20 cellular contexts compared by ENCODE assay signal in the genomic region with DNA sequence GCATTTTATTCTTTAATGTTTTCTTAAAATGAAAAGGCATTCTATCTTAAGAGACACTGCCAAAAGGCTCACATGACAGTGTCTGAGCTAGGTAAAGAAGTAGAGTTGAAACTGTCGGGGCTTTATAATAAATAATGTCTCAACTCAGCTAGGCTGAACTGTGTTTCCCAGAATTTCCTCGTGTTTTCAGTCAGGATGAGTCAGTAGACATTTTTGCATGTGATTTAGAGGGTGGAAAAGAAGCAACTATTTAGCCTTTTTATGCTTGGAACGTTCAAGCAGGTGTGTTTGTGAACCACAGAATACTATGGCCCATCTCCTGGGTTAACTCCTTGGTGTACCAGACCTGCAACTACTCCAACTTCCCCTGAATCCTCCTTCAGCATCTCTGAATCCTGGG. TPM values are rescaled to one million over a fixed set of nuclear protein-coding genes. Genes with fewer than 3 reads are reported as not detected.
DNase-seq lines count a peak whose midpoint lies in the region; ATAC-seq, FAIRE-seq and TF ChIP-seq lines count a peak whose summit lies in the region.
"Had no signal": no experiment of that assay in that cellular context is flagged by ENCODE, and none has a peak within 500 bp of the region (broad histone marks: within the 10 kb centered on the region; RNA-seq: fewer than 3 reads in every experiment).

No MANE protein-coding gene starts in this region.

- no peaks in the 10 kb centered on the region for H3K9me2 ChIP-seq in PC-3 (replicated peaks; ENCODE audit: low read length)

- H4K91ac ChIP-seq in mesenchymal stem cell (ENCODE audit: low read length), result no peak overlapping the region

- H3K4me3 ChIP-seq in A549 (no peak overlapping the region), PC-3 (ENCODE audit: low read length) (no peak overlapping the region), endothelial cell of umbilical vein (replicated peaks in 1 of 3; ENCODE audit: insufficient read depth in 1 of 3, low read depth in 1 of 3, low read length in 3 of 3) (no peak overlapping the region), mesenchymal stem cell (ENCODE audit: insufficient read depth in 1 of 2, low read depth in 1 of 2, low read length in 2 of 2) (peak overlapping the region in 1 of 2 experiments; percentile 46)

- CTCF ChIA-PET in A549 (lab: Yijun Ruan, JAX) (interaction anchor here (0.8 to 1.7 kb wide), 3 partner anchors 11 to 116 kb away, joined by 3 to 6 read pairs (median 3); no protein-coding TSS in a partner anchor), PC-3 (lab: Charles Lee) (no interaction called here), endothelial cell of umbilical vein (lab: Charles Lee) (interaction anchor here (6.3 kb wide), 1 partner anchor 94 kb away, joined by 31 read pairs; no protein-coding TSS in a partner anchor)

- H3K79me2 ChIP-seq in PC-3 (ENCODE audit: low read length) (no peaks in the 10 kb centered on the region), endothelial cell of umbilical vein (ENCODE audit: control insufficient read depth, insufficient read depth, low read length) (no peaks in the 10 kb centered on the region)

- H3K4me2 ChIP-seq in A549, result peak overlapping the region; percentile 20; the same call in 1 of the 3 replicates
- peak overlapping the region; percentile 54; the same call in 1 of the 2 replicates for H3K4me2 ChIP-seq in PC-3 (ENCODE audit: low read length)
- no peak overlapping the region for H3K4me2 ChIP-seq in endothelial cell of umbilical vein (ENCODE audit: insufficient read depth, low read length)
- H3K4me2 ChIP-seq in mesenchymal stem cell (ENCODE audit: low read length, poor library complexity, severe bottlenecking), result no peak overlapping the region

- no TSS peak for BruUV-seq in PC-3 (replicated peaks; lab: Mats Ljungman, UMichigan)
- BruUV-seq in endothelial cell of umbilical vein (replicated peaks; lab: Mats Ljungman, UMichigan), result no TSS peak

- peaks cover 4% of the 10 kb centered on the region for H3F3A ChIP-seq in PC-3 (ENCODE audit: low read length, unreplicated experiment)

- H4K20me1 ChIP-seq in PC-3 (ENCODE audit: low read length) (no peaks in the 10 kb centered on the region), endothelial cell of umbilical vein (replicated peaks; ENCODE audit: control insufficient read depth, extremely low read depth, insufficient read depth, low read length) (peaks cover 3% of the 10 kb centered on the region)

- no peak overlapping the region for H2AFZ ChIP-seq in PC-3 (ENCODE audit: low read length)
- no peak overlapping the region for H2AFZ ChIP-seq in endothelial cell of umbilical vein (ENCODE audit: low read depth, low read length)
- H2AFZ ChIP-seq in mesenchymal stem cell (ENCODE audit: low read depth, low read length), result no peak overlapping the region

- ATAC-seq in A549, result no peak
- ATAC-seq in PC-3, result no peak
- ATAC-seq in HG03520 (IDR thresholded peaks at IDR 0.05; ENCODE audit: unreplicated experiment), result no peak
- no peak for ATAC-seq in Right ventricle myocardium inferior
- no peak for ATAC-seq in GM18861 (IDR thresholded peaks at IDR 0.05; ENCODE audit: unreplicated experiment)
- ATAC-seq: activated CD8-positive, alpha-beta T cell treated with anti-CD3 and anti-CD28 coated beads, Interleukin-2, amount 10 ng/mL, durations not matched to agents 7 days and 5 days; left ventricle myocardium superior; natural killer cell had no signal

- H3K79me1 ChIP-seq in mesenchymal stem cell (replicated peaks; ENCODE audit: low read length, poor library complexity, severe bottlenecking), result no peaks in the 10 kb centered on the region

- peak overlapping the region; percentile 19 for H4K8ac ChIP-seq in mesenchymal stem cell (ENCODE audit: low read length)

- FAIRE-seq in A549 (lab: Jason Lieb, UNC) (no peak), endothelial cell of umbilical vein (lab: Jason Lieb, UNC) (peak; percentile 40)
- FAIRE-seq: A204.1, endometrium, urothelium cell line had no signal

- H3K9ac ChIP-seq in PC-3 (ENCODE audit: low read length), result no peak overlapping the region
- no peak overlapping the region for H3K9ac ChIP-seq in endothelial cell of umbilical vein (replicated peaks; ENCODE audit: extremely low read depth, insufficient read depth, low read length)
- peak overlapping the region; percentile 79 for H3K9ac ChIP-seq in mesenchymal stem cell (ENCODE audit: low read length)

- no peaks in the 10 kb centered on the region for H3K36me3 ChIP-seq in PC-3 (ENCODE audit: low read depth, low read length)
- no peaks in the 10 kb centered on the region for H3K36me3 ChIP-seq in endothelial cell of umbilical vein (ENCODE audit: control insufficient read depth in 2 of 2, extremely low read depth in 1 of 2, insufficient read depth in 2 of 2, low read length in 2 of 2)
- H3K36me3 ChIP-seq in mesenchymal stem cell (ENCODE audit: control insufficient read depth in 1 of 2, insufficient read depth in 2 of 2, low read depth in 1 of 2, low read length in 2 of 2), result no peaks in the 10 kb centered on the region

- intact Hi-C loops in PC-3 (cut with micrococcal nuclease) (loop anchor here (5.0 kb wide), 1 partner anchor 77 kb away; no protein-coding TSS in a partner anchor), endothelial cell of umbilical vein (cut with micrococcal nuclease) (loop anchor here (5.0 to 10.0 kb wide), 2 partner anchors 72 to 430 kb away; a partner anchor contains a TSS), Right ventricle myocardium inferior (cut with DNase I) (no loop called here)

- no peak for DNase-seq in A549 (ENCODE audit: low read depth in 1 of 2, low spot score in 1 of 2)
- DNase-seq in PC-3, result no peak
- DNase-seq in endothelial cell of umbilical vein (ENCODE audit: low read depth, low spot score), result no peak
- peak; percentile 50 for DNase-seq in mesenchymal stem cell
- DNase-seq in NCI-H748 (lab: John Stamatoyannopoulos, UW; ENCODE audit: unreplicated experiment), result no peak
- DNase-seq in Right ventricle myocardium inferior (ENCODE audit: missing footprints), result no peak
- DNase-seq: activated CD8-positive, alpha-beta T cell treated with anti-CD3 and anti-CD28 coated beads, Interleukin-2, amount 10 ng/mL, durations not matched to agents 7 days and 5 days; caudate nucleus; GOT3; hypothalamus; left ventricle myocardium superior; natural killer cell; NCI-H1048; retina; stimulated activated CD4-positive, alpha-beta T cell treated with anti-CD3 and anti-CD28 coated beads, Interleukin-2, amount 100 ng/mL, for 48 hours had no signal

- H3K27me3 ChIP-seq in PC-3 (ENCODE audit: low read length) (no peaks in the 10 kb centered on the region), endothelial cell of umbilical vein (ENCODE audit: control insufficient read depth in 2 of 2, insufficient read depth in 2 of 2, low read length in 2 of 2) (peaks cover 52 to 72% of the 10 kb centered on the region in 2 experiments), mesenchymal stem cell (ENCODE audit: control insufficient read depth in 1 of 2, insufficient read depth in 1 of 2, low read length in 2 of 2) (no peaks in the 10 kb centered on the region)

- H2AK5ac ChIP-seq in mesenchymal stem cell (ENCODE audit: low read length, severe bottlenecking), result peak overlapping the region; percentile 25

- dilution Hi-C loops in endothelial cell of umbilical vein (cut with MboI; ENCODE audit: extremely low pct_ligation_motif_present, low sequenced_read_pairs), result no loop called here

- no peak overlapping the region for H2BK5ac ChIP-seq in mesenchymal stem cell (ENCODE audit: low read depth, low read length, poor library complexity, severe bottlenecking)

- TF ChIP-seq RAD21 in A549 (conservative IDR thresholded peaks at IDR 0.05 in 1 of 2, IDR thresholded peaks at IDR 0.05 in 1 of 2), result no peak

- H2BK15ac ChIP-seq in mesenchymal stem cell (ENCODE audit: low read depth, poor library complexity, severe bottlenecking), result no peak overlapping the region

- H3K23ac ChIP-seq in mesenchymal stem cell (ENCODE audit: low read length in 2 of 2), result no peak overlapping the region

- H3K9me3 ChIP-seq in A549 (no peaks in the 10 kb centered on the region), PC-3 (ENCODE audit: low read length) (no peaks in the 10 kb centered on the region), endothelial cell of umbilical vein (replicated peaks; ENCODE audit: control insufficient read depth, insufficient read depth, low read length) (no peaks in the 10 kb centered on the region), mesenchymal stem cell (ENCODE audit: control insufficient read depth, low read length) (no peaks in the 10 kb centered on the region)

- H3K4me1 ChIP-seq in A549, result peaks cover 40% of the 10 kb centered on the region
- peaks cover 54% of the 10 kb centered on the region for H3K4me1 ChIP-seq in PC-3 (ENCODE audit: insufficient read depth, low read length)
- H3K4me1 ChIP-seq in endothelial cell of umbilical vein (ENCODE audit: control insufficient read depth, extremely low read depth, insufficient read depth, low read length), result peaks cover 32% of the 10 kb centered on the region
- H3K4me1 ChIP-seq in mesenchymal stem cell (ENCODE audit: control insufficient read depth, insufficient read depth, low read depth, low read length), result peaks cover 3% of the 10 kb centered on the region

- H2BK120ac ChIP-seq in mesenchymal stem cell (ENCODE audit: low read depth, low read length), result no peak overlapping the region

- H3K4ac ChIP-seq in mesenchymal stem cell (ENCODE audit: low read depth in 1 of 2, low read length in 2 of 2), result peak overlapping the region in 1 of 2 experiments; percentile 54

- H2BK12ac ChIP-seq in mesenchymal stem cell (ENCODE audit: low read length in 2 of 2), result peak overlapping the region in 1 of 2 experiments; percentile 92

- 20% methylated on average over 3 of the region's 3 CpGs for WGBS in A549 (ENCODE audit: missing lambda C conversion rate)
- WGBS in mesenchymal stem cell, result 24% methylated on average over 3 of the region's 3 CpGs

- H3K9me1 ChIP-seq in endothelial cell of umbilical vein (replicated peaks; ENCODE audit: control insufficient read depth, extremely low read depth, insufficient read depth, low read length), result no peaks in the 10 kb centered on the region

- TF ChIP-seq POLR2A in A549 (IDR thresholded peaks at IDR 0.05; ENCODE audit: low read length) (no peak), endothelial cell of umbilical vein (IDR thresholded peaks at IDR 0.05; ENCODE audit: low read depth, low read length) (no peak)

- peak overlapping the region in 1 of 2 experiments; percentile 6 for H3K18ac ChIP-seq in mesenchymal stem cell (ENCODE audit: low read depth in 1 of 2, low read length in 2 of 2)

- H3K27ac ChIP-seq in A549, result peak overlapping the region; percentile 37 to 74; a peak in 4 of 6 replicates
- peak overlapping the region; percentile 57; the same call in 1 of the 2 replicates for H3K27ac ChIP-seq in PC-3 (ENCODE audit: low read length)
- H3K27ac ChIP-seq in endothelial cell of umbilical vein (ENCODE audit: insufficient read depth, low read depth, low read length), result no peak overlapping the region
- peak overlapping the region; percentile 17 for H3K27ac ChIP-seq in mesenchymal stem cell (ENCODE audit: low read length, poor library complexity, severe bottlenecking)

- POLR2A ChIA-PET in A549 (lab: Yijun Ruan, JAX) (interaction anchor here (1.3 kb wide), 1 partner anchor 52 kb away, joined by 3 read pairs; a partner anchor contains a TSS), PC-3 (lab: Charles Lee; ENCODE audit: unreplicated experiment) (no interaction called here), endothelial cell of umbilical vein (lab: Charles Lee) (no interaction called here)

- TF ChIP-seq CTCF in A549 (IDR thresholded peaks at IDR 0.05) (no peak), PC-3 (conservative IDR thresholded peaks at IDR 0.05; ENCODE audit: low read depth, low read length) (no peak), endothelial cell of umbilical vein (IDR thresholded peaks at IDR 0.05; ENCODE audit: extremely low read depth in 1 of 2, insufficient read depth in 1 of 2, low read depth in 1 of 2, low read length in 2 of 2) (no peak)

- no peak for TF ChIP-seq EP300 in A549 (IDR thresholded peaks at IDR 0.05)

- H3K14ac ChIP-seq in mesenchymal stem cell (ENCODE audit: low read length in 2 of 2), result no peak overlapping the region

RNA-seq across cellular contexts. Expression of a gene that starts 23.4 kb away (rescaled TPM):
- 80.2 and 96.2 TPM in 2 replicates for polyA plus RNA-seq in A549 (2011; rRNA removed)
- 15.6 and 17.3 TPM in 2 replicates for polyA plus RNA-seq in A549 (2012; cell fraction: cytosol; rRNA removed)
- polyA plus RNA-seq in A549 (2012; cell fraction: nucleus; rRNA removed), result 14.3 and 21.2 TPM in 2 replicates
- 42.7 to 55.0 TPM (median 51.2 TPM) in 3 replicates for polyA plus RNA-seq in A549 (2017; fragmentation: RNase III; extraction: RNeasy Plus Mini Kit Qiagen cat#74134 plus additional on column Dnase treatment)
- 35.8 and 38.4 TPM in 2 replicates for polyA minus RNA-seq in A549 (2011; rRNA and poly(A)+ RNA removed)
- total RNA-seq in PC-3 (2014; rRNA removed), result 54.4 and 55.7 TPM in 2 replicates
- total RNA-seq in endothelial cell of umbilical vein, result 28.1 and 41.1 TPM in 2 replicates
- polyA plus RNA-seq in endothelial cell of umbilical vein, result 22.5 and 24.0 TPM in 2 replicates
- polyA plus RNA-seq in endothelial cell of umbilical vein (2011; cell fraction: cytosol; rRNA removed), result 15.9 and 17.5 TPM in 2 replicates
- polyA plus RNA-seq in endothelial cell of umbilical vein (2011; cell fraction: nucleus; rRNA removed), result 9.5 and 12.0 TPM in 2 replicates
- 15.9 and 20.5 TPM in 2 replicates for polyA plus RNA-seq in endothelial cell of umbilical vein (2012)
- 36.8 and 41.5 TPM in 2 replicates for polyA minus RNA-seq in endothelial cell of umbilical vein
- polyA minus RNA-seq in endothelial cell of umbilical vein (2011; cell fraction: cytosol; rRNA and poly(A)+ RNA removed), result 11.5 TPM
- 4.4 and 10.5 TPM in 2 replicates for polyA minus RNA-seq in endothelial cell of umbilical vein (2011; cell fraction: nucleus; rRNA and poly(A)+ RNA removed)
- polyA plus RNA-seq in mesenchymal stem cell (2013, experiment 1 of 2), result 180 TPM
- 188 TPM for polyA plus RNA-seq in mesenchymal stem cell (2013, experiment 2 of 2)
- total RNA-seq in Right ventricle myocardium inferior, result 19.3 TPM

RNA-seq across cellular contexts. Expression of a gene that starts 26.9 kb away (rescaled TPM):
- polyA plus RNA-seq in A549 (2011; rRNA removed), result 0.81 and 1.1 TPM in 2 replicates
- 0.12 and 0.13 TPM in 2 replicates for polyA plus RNA-seq in A549 (2012; cell fraction: cytosol; rRNA removed)
- 0.04 and 0.06 TPM in 2 replicates for polyA plus RNA-seq in A549 (2012; cell fraction: nucleus; rRNA removed)
- 0.75 to 0.94 TPM (median 0.77 TPM) in 3 replicates for polyA plus RNA-seq in A549 (2017; fragmentation: RNase III; extraction: RNeasy Plus Mini Kit Qiagen cat#74134 plus additional on column Dnase treatment)
- polyA minus RNA-seq in A549 (2011; rRNA and poly(A)+ RNA removed), result 0.29 and 0.50 TPM in 2 replicates
- 6.9 and 8.6 TPM in 2 replicates for total RNA-seq in PC-3 (2014; rRNA removed)
- 0.51 and 1.4 TPM in 2 replicates for total RNA-seq in endothelial cell of umbilical vein
- polyA plus RNA-seq in endothelial cell of umbilical vein, result 0.16 and 0.23 TPM in 2 replicates
- 0.26 and 0.35 TPM in 2 replicates for polyA plus RNA-seq in endothelial cell of umbilical vein (2011; cell fraction: cytosol; rRNA removed)
- 0.20 TPM in 2 replicates for polyA plus RNA-seq in endothelial cell of umbilical vein (2011; cell fraction: nucleus; rRNA removed)
- 0.45 and 0.46 TPM in 2 replicates for polyA plus RNA-seq in endothelial cell of umbilical vein (2012)
- 0.29 and 0.68 TPM in 2 replicates for polyA minus RNA-seq in endothelial cell of umbilical vein
- 1.8 TPM for polyA minus RNA-seq in endothelial cell of umbilical vein (2011; cell fraction: cytosol; rRNA and poly(A)+ RNA removed)
- 0.29 and 0.38 TPM in 2 replicates for polyA minus RNA-seq in endothelial cell of umbilical vein (2011; cell fraction: nucleus; rRNA and poly(A)+ RNA removed)
- 4.6 TPM for polyA plus RNA-seq in mesenchymal stem cell (2013, experiment 1 of 2)
- polyA plus RNA-seq in mesenchymal stem cell (2013, experiment 2 of 2), result 4.7 TPM
- 4.2 TPM for total RNA-seq in Right ventricle myocardium inferior

RNA-seq across cellular contexts. Expression of a gene that starts 52.9 kb away (rescaled TPM):
- 1.5 and 1.6 TPM in 2 replicates for polyA plus RNA-seq in A549 (2011; rRNA removed)
- polyA plus RNA-seq in A549 (2012; cell fraction: cytosol; rRNA removed), result 0.33 and 0.36 TPM in 2 replicates
- 0.16 and 0.18 TPM in 2 replicates for polyA plus RNA-seq in A549 (2012; cell fraction: nucleus; rRNA removed)
- 2.1 to 2.4 TPM (median 2.2 TPM) in 3 replicates for polyA plus RNA-seq in A549 (2017; fragmentation: RNase III; extraction: RNeasy Plus Mini Kit Qiagen cat#74134 plus additional on column Dnase treatment)
- polyA minus RNA-seq in A549 (2011; rRNA and poly(A)+ RNA removed), result 0.10 and 0.41 TPM in 2 replicates
- total RNA-seq in PC-3 (2014; rRNA removed), result 5.0 and 7.1 TPM in 2 replicates
- total RNA-seq in endothelial cell of umbilical vein, result 2.6 and 3.1 TPM in 2 replicates
- 0.91 and 1.2 TPM in 2 replicates for polyA plus RNA-seq in endothelial cell of umbilical vein
- polyA plus RNA-seq in endothelial cell of umbilical vein (2011; cell fraction: cytosol; rRNA removed), result 2.0 and 2.4 TPM in 2 replicates
- 0.68 and 1.1 TPM in 2 replicates for polyA plus RNA-seq in endothelial cell of umbilical vein (2011; cell fraction: nucleus; rRNA removed)
- 1.4 and 1.7 TPM in 2 replicates for polyA plus RNA-seq in endothelial cell of umbilical vein (2012)
- 1.4 and 1.8 TPM in 2 replicates for polyA minus RNA-seq in endothelial cell of umbilical vein
- 3.0 TPM for polyA minus RNA-seq in endothelial cell of umbilical vein (2011; cell fraction: cytosol; rRNA and poly(A)+ RNA removed)
- 1.1 and 1.3 TPM in 2 replicates for polyA minus RNA-seq in endothelial cell of umbilical vein (2011; cell fraction: nucleus; rRNA and poly(A)+ RNA removed)
- 29.1 TPM for polyA plus RNA-seq in mesenchymal stem cell (2013, experiment 1 of 2)
- polyA plus RNA-seq in mesenchymal stem cell (2013, experiment 2 of 2), result 30.3 TPM
- total RNA-seq in Right ventricle myocardium inferior, result 7.0 TPM

Comparison
In these comparisons a context has a peak if more than half of its experiments do, and no peak if none do; other contexts are left out.
1. H3K4me2 ChIP-seq: peak in A549 (single experiment) and PC-3 (single experiment); none in endothelial cell of umbilical vein (single experiment) and mesenchymal stem cell (single experiment).